In the genomic region with DNA sequence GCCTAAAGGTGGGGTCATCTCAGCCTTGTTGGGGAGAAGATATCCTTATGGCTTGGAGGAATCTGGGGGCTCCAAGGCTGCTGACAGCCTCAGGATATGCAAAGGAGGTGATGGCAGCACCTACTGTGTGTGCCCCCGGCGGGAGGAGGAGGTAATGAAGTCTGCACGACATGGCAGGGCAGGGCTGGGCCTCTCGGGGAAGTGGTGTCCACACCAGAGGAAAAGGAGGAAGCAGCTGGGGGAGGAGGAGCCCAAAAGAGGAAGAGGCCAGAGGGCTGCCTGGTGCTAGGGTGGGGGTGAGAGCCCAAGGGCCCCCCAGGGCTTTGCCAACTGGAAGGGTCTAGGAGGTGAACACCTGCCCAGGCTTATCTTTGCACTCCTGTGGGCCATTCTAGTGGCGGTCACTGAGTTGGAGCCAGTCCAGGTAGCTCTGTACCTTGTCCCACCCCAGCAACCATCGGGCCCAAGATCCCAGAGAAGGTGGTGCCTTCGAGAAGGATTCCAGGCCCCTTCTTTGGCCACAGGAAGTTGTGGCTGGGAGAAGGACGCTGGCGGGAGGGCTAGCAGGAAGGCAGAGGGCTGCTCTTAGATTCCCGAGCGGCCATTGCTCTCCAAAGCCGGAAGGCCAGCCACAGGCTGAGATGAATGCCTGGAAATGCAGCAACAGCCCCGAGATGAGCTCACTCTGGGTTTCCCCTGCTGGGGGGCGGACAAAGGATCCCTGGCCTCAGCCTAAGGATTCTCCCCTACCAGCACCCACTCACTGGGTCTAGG, we compare ENCODE assay signal across 1 cellular context.
A peak's percentile ranks its signal among the peaks of the same experiment; 100 is the strongest.
TF ChIP-seq lines count a peak whose summit lies in the region.

No MANE protein-coding gene starts in this region.

TF ChIP-seq in GM12878, 131 proteins besides CTCF, POLR2A, EP300 and RAD21:
- TF ChIP-seq ETV6 (conservative IDR thresholded peaks at IDR 0.05 in 1 of 2, IDR thresholded peaks at IDR 0.05 in 1 of 2; ENCODE audit: borderline replicate concordance in 1 of 2, low read depth in 1 of 2) (peak in 1 of 2 experiments; percentile 68; a peak in 2 of 4 replicates), HDGF (IDR thresholded peaks at IDR 0.05) (peak; percentile 7; the same call in 1 of the 2 replicates), YY1 (IDR thresholded peaks at IDR 0.05; ENCODE audit: low read depth, low read length) (peak; percentile 76), IKZF1 (conservative IDR thresholded peaks at IDR 0.05) (peak; percentile 65), TCF12 (IDR thresholded peaks at IDR 0.05; ENCODE audit: low read depth, low read length) (0 out of 2 replicates have a peak, but pooled peaks have one; percentile 16), IKZF2 (IDR thresholded peaks at IDR 0.05) (peak; percentile 14 to 27; a peak in 2 of 4 replicates), RELA (IDR thresholded peaks at IDR 0.05; ENCODE audit: borderline replicate concordance, partially characterized antibody) (peak; percentile 23), EED (IDR thresholded peaks at IDR 0.05; ENCODE audit: low read depth) (no peak; the same call in none of the 2 replicates), SPI1 (IDR thresholded peaks at IDR 0.05; ENCODE audit: borderline replicate concordance, insufficient read depth, low read depth, low read length) (peak; percentile 91), NBN (IDR thresholded peaks at IDR 0.05) (0 out of 2 replicates have a peak, but pooled peaks have one; percentile 23), POU2F2 (IDR thresholded peaks at IDR 0.05; ENCODE audit: borderline replicate concordance, low read depth, low read length) (0 out of 3 replicates have a peak, but pooled peaks have one; percentile 18), ATF7 (IDR thresholded peaks at IDR 0.05; ENCODE audit: low read depth) (no peak)
- TF ChIP-seq, protein P1, sequence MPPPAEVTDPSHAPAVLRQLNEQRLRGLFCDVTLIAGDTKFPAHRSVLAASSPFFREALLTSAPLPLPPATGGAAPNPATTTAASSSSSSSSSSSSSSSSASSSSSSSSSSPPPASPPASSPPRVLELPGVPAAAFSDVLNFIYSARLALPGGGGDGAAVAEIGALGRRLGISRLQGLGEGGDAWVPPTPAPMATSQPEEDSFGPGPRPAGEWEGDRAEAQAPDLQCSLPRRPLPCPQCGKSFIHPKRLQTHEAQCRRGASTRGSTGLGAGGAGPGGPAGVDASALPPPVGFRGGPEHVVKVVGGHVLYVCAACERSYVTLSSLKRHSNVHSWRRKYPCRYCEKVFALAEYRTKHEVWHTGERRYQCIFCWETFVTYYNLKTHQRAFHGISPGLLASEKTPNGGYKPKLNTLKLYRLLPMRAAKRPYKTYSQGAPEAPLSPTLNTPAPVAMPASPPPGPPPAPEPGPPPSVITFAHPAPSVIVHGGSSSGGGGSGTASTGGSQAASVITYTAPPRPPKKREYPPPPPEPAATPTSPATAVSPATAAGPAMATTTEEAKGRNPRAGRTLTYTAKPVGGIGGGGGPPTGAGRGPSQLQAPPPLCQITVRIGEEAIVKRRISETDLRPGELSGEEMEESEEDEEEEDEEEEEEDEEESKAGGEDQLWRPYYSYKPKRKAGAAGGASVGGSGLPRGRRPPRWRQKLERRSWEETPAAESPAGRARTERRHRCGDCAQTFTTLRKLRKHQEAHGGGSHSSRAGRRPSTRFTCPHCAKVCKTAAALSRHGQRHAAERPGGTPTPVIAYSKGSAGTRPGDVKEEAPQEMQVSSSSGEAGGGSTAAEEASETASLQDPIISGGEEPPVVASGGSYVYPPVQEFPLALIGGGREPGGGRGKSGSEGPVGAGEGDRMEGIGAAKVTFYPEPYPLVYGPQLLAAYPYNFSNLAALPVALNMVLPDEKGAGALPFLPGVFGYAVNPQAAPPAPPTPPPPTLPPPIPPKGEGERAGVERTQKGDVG (CRISPR knock-in tag; IDR thresholded peaks at IDR 0.05) = no peak
